Comparison of ENCODE assay signal across 12 cellular contexts in the genomic region with DNA sequence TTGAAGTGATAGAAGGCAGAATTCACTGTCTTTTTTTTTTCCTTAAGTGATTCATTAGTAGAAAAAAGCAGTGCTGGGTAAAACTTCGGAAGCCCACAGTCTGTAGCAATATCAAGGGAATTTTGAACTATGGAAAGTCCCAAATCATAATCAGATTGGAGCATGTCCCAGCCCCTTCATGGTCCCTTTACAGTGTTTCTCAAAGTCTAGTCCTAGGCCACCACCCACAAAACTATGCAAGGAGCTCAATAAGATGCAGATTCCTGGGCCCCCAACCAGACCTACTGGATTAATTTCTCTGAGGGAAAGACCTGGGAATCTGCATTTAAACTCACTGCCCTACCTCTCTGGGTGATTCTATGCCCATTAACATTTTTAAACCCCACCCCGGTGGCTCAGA. TPM values are rescaled to one million over a fixed set of nuclear protein-coding genes. Genes with fewer than 3 reads are reported as not detected.
DNase-seq lines count a peak whose midpoint lies in the region; TF ChIP-seq lines count a peak whose summit lies in the region.
"Had no signal": no experiment of that assay in that cellular context is flagged by ENCODE, and none has a peak within 500 bp of the region (broad histone marks: within the 10 kb centered on the region; RNA-seq: fewer than 3 reads in every experiment).

No MANE protein-coding gene starts in this region.

- H3K4me1 Mint-ChIP-seq in Calu3 (ENCODE audit: low read depth, unreplicated experiment), result peaks cover 39% of the 10 kb centered on the region

- DNase-seq in Calu3 (no peak), amniotic stem cell (lab: John Stamatoyannopoulos, UW) (peak; percentile 15), glomerular visceral epithelial cell (ENCODE audit: extremely low spot score) (peak; percentile 51), NCI-H2029 (lab: John Stamatoyannopoulos, UW) (no peak), medulla oblongata (ENCODE audit: extremely low spot score) (no peak), GM10266 (ENCODE audit: extremely low spot score) (no peak), islet precursor cell (no peak)
- DNase-seq: body of pancreas, COR-L47, NCI-H2081 had no signal

- H3K9ac ChIP-seq in skeletal muscle tissue (ENCODE audit: low read depth in 1 of 3, low read length in 3 of 3), result peak overlapping the region in 1 of 3 donors; percentile 11

- H3K36me3 ChIP-seq in skeletal muscle tissue (ENCODE audit: control insufficient read depth in 3 of 3, insufficient read depth in 3 of 3, low read length in 3 of 3), result peaks cover 0 to 4% (median 2%) of the 10 kb centered on the region in 3 donors

- no peak for TF ChIP-seq CTCF in Calu3 (IDR thresholded peaks at IDR 0.05; ENCODE audit: unreplicated experiment)
- no peak for TF ChIP-seq CTCF in GM10266 (IDR thresholded peaks at IDR 0.05; ENCODE audit: control insufficient read depth, insufficient read depth, low read depth, missing control alignments)

- peak overlapping the region; percentile 23 for H3K27ac ChIP-seq in skeletal muscle tissue (ENCODE audit: low read depth, low read length)

- CTCF ChIA-PET in Calu3 (lab: Charles Lee), result no interaction called here

- no peaks in the 10 kb centered on the region for H3K27me3 ChIP-seq in skeletal muscle tissue (ENCODE audit: control insufficient read depth in 3 of 3, insufficient read depth in 3 of 3, low read length in 3 of 3)
- H3K27me3 ChIP-seq: body of pancreas had no signal

- no peak overlapping the region for H3K4me3 ChIP-seq in skeletal muscle tissue (ENCODE audit: low read length in 3 of 3)
- H3K4me3 ChIP-seq: body of pancreas, lung had no signal

- H3K27ac Mint-ChIP-seq in Calu3 (ENCODE audit: unreplicated experiment), result peak overlapping the region; percentile 60

- H3K4me3 Mint-ChIP-seq in Calu3 (ENCODE audit: low read depth, unreplicated experiment), result no peak overlapping the region

- no peaks in the 10 kb centered on the region for H3K27me3 Mint-ChIP-seq in Calu3 (ENCODE audit: unreplicated experiment)

- no peaks in the 10 kb centered on the region for H3K9me3 ChIP-seq in skeletal muscle tissue (ENCODE audit: control insufficient read depth in 3 of 3, low read length in 3 of 3)
- H3K9me3 ChIP-seq: body of pancreas had no signal

- peaks cover 57 to 64% (median 61%) of the 10 kb centered on the region in 3 donors for H3K4me1 ChIP-seq in skeletal muscle tissue (ENCODE audit: control insufficient read depth in 3 of 3, insufficient read depth in 3 of 3, low read length in 3 of 3)

- H3K36me3 Mint-ChIP-seq in Calu3 (ENCODE audit: insufficient read depth, unreplicated experiment), result peaks cover 44% of the 10 kb centered on the region

- intact Hi-C loops in Calu3 (cut with micrococcal nuclease; ENCODE audit: unreplicated experiment), result no loop called here

- H3K9me3 Mint-ChIP-seq in Calu3 (ENCODE audit: low read depth, unreplicated experiment), result no peaks in the 10 kb centered on the region

- no TSS peak for BruUV-seq in Calu3 (replicated peaks; lab: Mats Ljungman, UMichigan)

RNA-seq across cellular contexts. Expression of gene NEDD9, which starts 22.5 kb away (rescaled TPM):
- total RNA-seq in Calu3 (2022), result 18.2 and 28.1 TPM in 2 replicates
- 21.4 TPM for total RNA-seq in skeletal muscle tissue

Comparison
In these comparisons a context has a peak if more than half of its experiments do, and no peak if none do; other contexts are left out.
1. DNase-seq: peak in amniotic stem cell (single experiment) and glomerular visceral epithelial cell (single experiment); none in Calu3 (single experiment), NCI-H2029 (single experiment), medulla oblongata (single experiment), GM10266 (single experiment) and islet precursor cell (single experiment).